ENCODE assay signal across 1 cellular context in genomic region chr22:30287626-30288413, GRCh38.
TF ChIP-seq lines count a peak whose summit lies in the region.

No MANE protein-coding gene starts in this region.

TF ChIP-seq in GM12878, 131 proteins besides CTCF, POLR2A, EP300 and RAD21:
- TF ChIP-seq ZBTB33 (IDR thresholded peaks at IDR 0.05): 0 out of 2 replicates have a peak, but pooled peaks have one; percentile 35
- no peak for TF ChIP-seq NFXL1 (IDR thresholded peaks at IDR 0.05; ENCODE audit: borderline replicate concordance)
- peak; percentile 79 for TF ChIP-seq RUNX3 (IDR thresholded peaks at IDR 0.05; ENCODE audit: low read length)
- 0 out of 2 replicates have a peak, but pooled peaks have one; percentile 15 for TF ChIP-seq LARP7 (IDR thresholded peaks at IDR 0.05)
- TF ChIP-seq RAD51 (IDR thresholded peaks at IDR 0.05): no peak
- peak; percentile 86; the same call in 1 of the 2 replicates for TF ChIP-seq RCOR1 (conservative IDR thresholded peaks at IDR 0.05; ENCODE audit: low read depth, low read length)
- peak; percentile 58; the same call in 1 of the 2 replicates for TF ChIP-seq YY1 (IDR thresholded peaks at IDR 0.05; ENCODE audit: low read depth, low read length)
- 0 out of 2 replicates have a peak, but pooled peaks have one; percentile 28 for TF ChIP-seq SMAD5 (IDR thresholded peaks at IDR 0.05; ENCODE audit: low read depth)
- no peak for TF ChIP-seq POLR2AphosphoS5 (IDR thresholded peaks at IDR 0.05; ENCODE audit: low read length)
- TF ChIP-seq ZNF207 (IDR thresholded peaks at IDR 0.05; ENCODE audit: borderline replicate concordance): peak; percentile 59; the same call in 1 of the 2 replicates
- no peak for TF ChIP-seq JUND (IDR thresholded peaks at IDR 0.05; ENCODE audit: low read depth, low read length)
- 0 out of 2 replicates have a peak, but pooled peaks have one; percentile 14 for TF ChIP-seq TCF12 (IDR thresholded peaks at IDR 0.05; ENCODE audit: low read depth, low read length)
- no peak for TF ChIP-seq ATF7 (IDR thresholded peaks at IDR 0.05; ENCODE audit: low read depth)
- peak; percentile 96 for TF ChIP-seq HDGF (IDR thresholded peaks at IDR 0.05)
- 0 out of 2 replicates have a peak, but pooled peaks have one; percentile 65 for TF ChIP-seq ZNF592 (IDR thresholded peaks at IDR 0.05)
- 0 out of 2 replicates have a peak, but pooled peaks have one; percentile 21 for TF ChIP-seq GATAD2B (conservative IDR thresholded peaks at IDR 0.05; ENCODE audit: low read depth)
- TF ChIP-seq ZNF622 (IDR thresholded peaks at IDR 0.05): no peak
- TF ChIP-seq SMC3 (IDR thresholded peaks at IDR 0.05; ENCODE audit: borderline replicate concordance, low read length): peak; percentile 95
- TF ChIP-seq IRF3 (IDR thresholded peaks at IDR 0.05): peak; percentile 40; the same call in 1 of the 2 replicates
- TF ChIP-seq DPF2 (IDR thresholded peaks at IDR 0.05): 0 out of 2 replicates have a peak, but pooled peaks have one; percentile 22
- TF ChIP-seq POU2F2 (IDR thresholded peaks at IDR 0.05; ENCODE audit: borderline replicate concordance, low read depth, low read length): peak; percentile 26; the same call in 1 of the 3 replicates
- TF ChIP-seq SPI1 (IDR thresholded peaks at IDR 0.05; ENCODE audit: borderline replicate concordance, insufficient read depth, low read depth, low read length): peak; percentile 60; the same call in 1 of the 2 replicates
- TF ChIP-seq CHD4 (IDR thresholded peaks at IDR 0.05): 0 out of 2 replicates have a peak, but pooled peaks have one; percentile 80
- peak; percentile 92; the same call in 1 of the 2 replicates for TF ChIP-seq ZNF217 (IDR thresholded peaks at IDR 0.05)
- TF ChIP-seq RB1 (IDR thresholded peaks at IDR 0.05; ENCODE audit: borderline replicate concordance): peak; percentile 78; the same call in 1 of the 2 replicates
- peak; percentile 59 for TF ChIP-seq NBN (IDR thresholded peaks at IDR 0.05)
- TF ChIP-seq YBX1 (IDR thresholded peaks at IDR 0.05): no peak
- TF ChIP-seq SMARCA5 (IDR thresholded peaks at IDR 0.05): peak; percentile 99
- TF ChIP-seq HCFC1 (IDR thresholded peaks at IDR 0.05; ENCODE audit: low read length): peak; percentile 20; the same call in 1 of the 2 replicates
- TF ChIP-seq RBBP5 (conservative IDR thresholded peaks at IDR 0.05): no peak
